In genomic region chr15:22161398-22161797, GRCh38 we compare ENCODE assay signal across 8 cellular contexts.
DNase-seq lines count a peak whose midpoint lies in the region; ATAC-seq lines count a peak whose summit lies in the region.
"Not testable (repeated sequence)": the region's sequence is repeated elsewhere in the genome, so short reads cannot be mapped to it uniquely, and the experiment has no call there.

No MANE protein-coding gene starts in this region.

- not testable (repeated sequence) for H3K27ac ChIP-seq in CD4-positive, CD25-positive, alpha-beta regulatory T cell (ENCODE audit: insufficient read depth, low read length, poor library complexity, severe bottlenecking)

- not testable (repeated sequence) for H3K4me1 Mint-ChIP-seq in CD4-positive, CD25-positive, alpha-beta regulatory T cell; activated CD8-positive, alpha-beta T cell treated with anti-CD3 and anti-CD28 coated beads, Interleukin-2, amount 10 ng/mL, durations not matched to agents 7 days and 5 days (ENCODE audit: low read depth); naive thymus-derived CD8-positive, alpha-beta T cell

- H3K4me3 Mint-ChIP-seq in CD4-positive, CD25-positive, alpha-beta regulatory T cell; activated CD8-positive, alpha-beta T cell treated with anti-CD3 and anti-CD28 coated beads, Interleukin-2, amount 10 ng/mL, durations not matched to agents 7 days and 5 days; naive thymus-derived CD8-positive, alpha-beta T cell: not testable (repeated sequence)

- not testable (repeated sequence) for DNase-seq in CD4-positive, CD25-positive, alpha-beta regulatory T cell; activated CD8-positive, alpha-beta T cell treated with anti-CD3 and anti-CD28 coated beads, Interleukin-2, amount 10 ng/mL, durations not matched to agents 7 days and 5 days; naive thymus-derived CD8-positive, alpha-beta T cell

- not testable (repeated sequence) for H3K27me3 ChIP-seq in CD4-positive, CD25-positive, alpha-beta regulatory T cell (ENCODE audit: control insufficient read depth, insufficient read depth, low read length)

- not testable (repeated sequence) for H3K9me3 ChIP-seq in CD4-positive, CD25-positive, alpha-beta regulatory T cell (ENCODE audit: control insufficient read depth in 2 of 2, low read length in 2 of 2)

- not testable (repeated sequence) for H3K9me3 Mint-ChIP-seq in CD4-positive, CD25-positive, alpha-beta regulatory T cell; activated CD8-positive, alpha-beta T cell treated with anti-CD3 and anti-CD28 coated beads, Interleukin-2, amount 10 ng/mL, durations not matched to agents 7 days and 5 days (ENCODE audit: insufficient read depth); naive thymus-derived CD8-positive, alpha-beta T cell

- H3K36me3 ChIP-seq in CD4-positive, CD25-positive, alpha-beta regulatory T cell (ENCODE audit: control insufficient read depth, insufficient read depth, low read length): not testable (repeated sequence)

- peak; percentile 70 to 74 for ATAC-seq in CD4-positive, CD25-positive, alpha-beta regulatory T cell (ENCODE audit: low read depth in 2 of 2)
- ATAC-seq in GM18868 (IDR thresholded peaks at IDR 0.05; ENCODE audit: unreplicated experiment) (peak; percentile 75), GM19467 (IDR thresholded peaks at IDR 0.05; ENCODE audit: unreplicated experiment) (peak; percentile 71), HG02571 (IDR thresholded peaks at IDR 0.05; ENCODE audit: unreplicated experiment) (peak; percentile 84), HG03025 (IDR thresholded peaks at IDR 0.05; ENCODE audit: low FRiP score, unreplicated experiment) (peak; percentile 74), HG03432 (IDR thresholded peaks at IDR 0.05; ENCODE audit: unreplicated experiment) (peak; percentile 69)
- ATAC-seq in activated CD8-positive, alpha-beta T cell treated with anti-CD3 and anti-CD28 coated beads, Interleukin-2, amount 10 ng/mL, durations not matched to agents 7 days and 5 days: peak; percentile 82
- ATAC-seq in naive thymus-derived CD8-positive, alpha-beta T cell: peak; percentile 67 to 72

- H3K4me3 ChIP-seq in CD4-positive, CD25-positive, alpha-beta regulatory T cell (ENCODE audit: low read depth, low read length): not testable (repeated sequence)

- H3K27me3 Mint-ChIP-seq in CD4-positive, CD25-positive, alpha-beta regulatory T cell; activated CD8-positive, alpha-beta T cell treated with anti-CD3 and anti-CD28 coated beads, Interleukin-2, amount 10 ng/mL, durations not matched to agents 7 days and 5 days (ENCODE audit: low read depth); naive thymus-derived CD8-positive, alpha-beta T cell: not testable (repeated sequence)

- H3K27ac Mint-ChIP-seq in CD4-positive, CD25-positive, alpha-beta regulatory T cell; activated CD8-positive, alpha-beta T cell treated with anti-CD3 and anti-CD28 coated beads, Interleukin-2, amount 10 ng/mL, durations not matched to agents 7 days and 5 days; naive thymus-derived CD8-positive, alpha-beta T cell: not testable (repeated sequence)

- H3K36me3 Mint-ChIP-seq in CD4-positive, CD25-positive, alpha-beta regulatory T cell; activated CD8-positive, alpha-beta T cell treated with anti-CD3 and anti-CD28 coated beads, Interleukin-2, amount 10 ng/mL, durations not matched to agents 7 days and 5 days (ENCODE audit: low read depth); naive thymus-derived CD8-positive, alpha-beta T cell: not testable (repeated sequence)

- CTCF ChIA-PET in activated CD8-positive, alpha-beta T cell treated with anti-CD3 and anti-CD28 coated beads, Interleukin-2, amount 10 ng/mL, durations not matched to agents 7 days and 5 days (lab: Charles Lee): not testable (repeated sequence)

- H3K4me1 ChIP-seq in CD4-positive, CD25-positive, alpha-beta regulatory T cell (ENCODE audit: control insufficient read depth, insufficient read depth, low read length, poor library complexity, severe bottlenecking): not testable (repeated sequence)

- POLR2A ChIA-PET in activated CD8-positive, alpha-beta T cell treated with anti-CD3 and anti-CD28 coated beads, Interleukin-2, amount 10 ng/mL, durations not matched to agents 7 days and 5 days (lab: Charles Lee); naive thymus-derived CD8-positive, alpha-beta T cell (lab: Charles Lee): not testable (repeated sequence)
